In genomic region chr1:42940851-42941639, GRCh38 we compare ENCODE assay signal across 8 cellular contexts. TPM values are rescaled to one million over a fixed set of nuclear protein-coding genes. Genes with fewer than 3 reads are reported as not detected.
DNase-seq lines count a peak whose midpoint lies in the region; ATAC-seq and TF ChIP-seq lines count a peak whose summit lies in the region.

No MANE protein-coding gene starts in this region.

- 55 to 59% methylated on average over 14 of the region's 14 CpGs for WGBS in heart right ventricle, 2 donors

- H3K27ac Mint-ChIP-seq in activated naive CD4-positive, alpha-beta T cell treated with anti-CD3 and anti-CD28 coated beads, Interleukin-2, amount 50 U/mL, for 24 hours: peak overlapping the region; percentile 81
- H3K27ac Mint-ChIP-seq in activated CD8-positive, alpha-beta T cell treated with anti-CD3 and anti-CD28 coated beads for 36 hours: peak overlapping the region; percentile 78
- H3K27ac Mint-ChIP-seq in stimulated activated effector memory CD8-positive, alpha-beta T cell treated with anti-CD3 and anti-CD28 coated beads, Interleukin-12 subunit alpha, Interleukin-12 subunit beta, amount 100 ng/mL, for 72 hours: peak overlapping the region; percentile 96

- H3K27me3 Mint-ChIP-seq in activated naive CD4-positive, alpha-beta T cell treated with anti-CD3 and anti-CD28 coated beads, Interleukin-2, amount 50 U/mL, for 24 hours: no peaks in the 10 kb centered on the region
- H3K27me3 Mint-ChIP-seq in activated CD8-positive, alpha-beta T cell treated with anti-CD3 and anti-CD28 coated beads for 36 hours: no peaks in the 10 kb centered on the region

- H3K4me3 Mint-ChIP-seq in activated naive CD4-positive, alpha-beta T cell treated with anti-CD3 and anti-CD28 coated beads, Interleukin-2, amount 50 U/mL, for 24 hours: no peak overlapping the region
- H3K4me3 Mint-ChIP-seq in activated CD8-positive, alpha-beta T cell treated with anti-CD3 and anti-CD28 coated beads for 36 hours: peak overlapping the region; percentile 1
- peak overlapping the region; percentile 93 for H3K4me3 Mint-ChIP-seq in stimulated activated effector memory CD8-positive, alpha-beta T cell treated with anti-CD3 and anti-CD28 coated beads, Interleukin-12 subunit alpha, Interleukin-12 subunit beta, amount 100 ng/mL, for 72 hours

- H3K9me3 Mint-ChIP-seq in activated naive CD4-positive, alpha-beta T cell treated with anti-CD3 and anti-CD28 coated beads, Interleukin-2, amount 50 U/mL, for 24 hours: no peaks in the 10 kb centered on the region
- no peaks in the 10 kb centered on the region for H3K9me3 Mint-ChIP-seq in activated CD8-positive, alpha-beta T cell treated with anti-CD3 and anti-CD28 coated beads for 36 hours
- H3K9me3 Mint-ChIP-seq in stimulated activated effector memory CD8-positive, alpha-beta T cell treated with anti-CD3 and anti-CD28 coated beads, Interleukin-12 subunit alpha, Interleukin-12 subunit beta, amount 100 ng/mL, for 72 hours: no peaks in the 10 kb centered on the region

- H3K27ac ChIP-seq in heart right ventricle: peak overlapping the region; percentile 42 to 87 (median 81)

- POLR2A ChIA-PET in activated CD8-positive, alpha-beta T cell treated with anti-CD3 and anti-CD28 coated beads for 36 hours (lab: Charles Lee): interaction anchor here (0.8 to 9.7 kb wide), 6 partner anchors 9 to 124 kb away, joined by 3 to 117 read pairs (median 3); partner anchors contain the start of gene SLC2A1

- CTCF ChIA-PET in activated CD8-positive, alpha-beta T cell treated with anti-CD3 and anti-CD28 coated beads for 36 hours (lab: Charles Lee): interaction anchor here (0.9 to 1.5 kb wide), 4 partner anchors 8 to 133 kb away, joined by 3 to 4 read pairs (median 4); no protein-coding TSS in a partner anchor

- intact Hi-C loops in activated CD8-positive, alpha-beta T cell treated with anti-CD3 and anti-CD28 coated beads for 36 hours (cut with micrococcal nuclease): no loop called here
- intact Hi-C loops in heart right ventricle (cut with DNase I): no loop called here

- H3K4me1 ChIP-seq in heart right ventricle: peaks cover 31 to 95% (median 79%) of the 10 kb centered on the region in 9 donors

- TF ChIP-seq CTCF in activated CD8-positive, alpha-beta T cell treated with anti-CD3 and anti-CD28 coated beads for 36 hours (IDR thresholded peaks at IDR 0.05): no peak
- TF ChIP-seq CTCF in heart right ventricle (IDR thresholded peaks at IDR 0.05): no peak

- no peaks in the 10 kb centered on the region for H3K27me3 ChIP-seq in heart right ventricle

- H3K4me1 Mint-ChIP-seq in activated naive CD4-positive, alpha-beta T cell treated with anti-CD3 and anti-CD28 coated beads, Interleukin-2, amount 50 U/mL, for 24 hours: peaks cover 96% of the 10 kb centered on the region
- peaks cover 98% of the 10 kb centered on the region for H3K4me1 Mint-ChIP-seq in activated CD8-positive, alpha-beta T cell treated with anti-CD3 and anti-CD28 coated beads for 36 hours (ENCODE audit: low read depth)
- peaks cover 98% of the 10 kb centered on the region for H3K4me1 Mint-ChIP-seq in stimulated activated effector memory CD8-positive, alpha-beta T cell treated with anti-CD3 and anti-CD28 coated beads, Interleukin-12 subunit alpha, Interleukin-12 subunit beta, amount 100 ng/mL, for 72 hours

- peaks cover 12% of the 10 kb centered on the region for H3K36me3 Mint-ChIP-seq in activated naive CD4-positive, alpha-beta T cell treated with anti-CD3 and anti-CD28 coated beads, Interleukin-2, amount 50 U/mL, for 24 hours
- peaks cover 83% of the 10 kb centered on the region for H3K36me3 Mint-ChIP-seq in activated CD8-positive, alpha-beta T cell treated with anti-CD3 and anti-CD28 coated beads for 36 hours (ENCODE audit: low read depth)
- peaks cover 100% of the 10 kb centered on the region for H3K36me3 Mint-ChIP-seq in stimulated activated effector memory CD8-positive, alpha-beta T cell treated with anti-CD3 and anti-CD28 coated beads, Interleukin-12 subunit alpha, Interleukin-12 subunit beta, amount 100 ng/mL, for 72 hours

- peak; percentile 7 for ATAC-seq in activated CD8-positive, alpha-beta T cell treated with anti-CD3 and anti-CD28 coated beads for 36 hours
- ATAC-seq in heart right ventricle: peak in 2 of 8 donors; percentile 10 to 22
- peak; percentile 65 for ATAC-seq in stimulated activated effector memory CD8-positive, alpha-beta T cell treated with anti-CD3 and anti-CD28 coated beads, Interleukin-12 subunit alpha, Interleukin-12 subunit beta, amount 100 ng/mL, for 72 hours
- ATAC-seq in GM19467 (IDR thresholded peaks at IDR 0.05; ENCODE audit: unreplicated experiment): no peak

- peaks cover 0 to 30% (median 0%) of the 10 kb centered on the region in 9 donors for H3K36me3 ChIP-seq in heart right ventricle

- no peak for DNase-seq in activated naive CD4-positive, alpha-beta T cell (lab: John Stamatoyannopoulos, UW)
- DNase-seq in activated CD8-positive, alpha-beta T cell treated with anti-CD3 and anti-CD28 coated beads for 36 hours: peak; percentile 49
- DNase-seq in heart right ventricle (no peak), cerebellar cortex (ENCODE audit: low spot score) (no peak), NK-92 (lab: John Stamatoyannopoulos, UW; ENCODE audit: unreplicated experiment) (no peak)
- DNase-seq in stimulated activated effector memory CD8-positive, alpha-beta T cell treated with anti-CD3 and anti-CD28 coated beads, Interleukin-12 subunit alpha, Interleukin-12 subunit beta, amount 100 ng/mL, for 72 hours (ENCODE audit: low spot score in 2 of 2): peak in 1 of 2 donors; percentile 72

- H3K9me3 ChIP-seq in heart right ventricle: no peaks in the 10 kb centered on the region

- H3K4me3 ChIP-seq in heart right ventricle: no peak overlapping the region

RNA-seq across cellular contexts. Expression of gene SLC2A1, which starts 17.6 kb away (rescaled TPM):
- 100 to 1,000 TPM; 158 to 162 TPM for total RNA-seq in activated CD8-positive, alpha-beta T cell treated with anti-CD3 and anti-CD28 coated beads for 36 hours
- 10 to 100 TPM in 9 of 10 donors, 1 to 10 TPM in 1; 8.2 to 63.7 (median 28.9) TPM for total RNA-seq in heart right ventricle
- polyA plus RNA-seq in heart right ventricle: 10 to 100 TPM in 1 of 2 donors, 1 to 10 TPM in 1; 6.7 to 98.7 TPM
